In the genomic region with DNA sequence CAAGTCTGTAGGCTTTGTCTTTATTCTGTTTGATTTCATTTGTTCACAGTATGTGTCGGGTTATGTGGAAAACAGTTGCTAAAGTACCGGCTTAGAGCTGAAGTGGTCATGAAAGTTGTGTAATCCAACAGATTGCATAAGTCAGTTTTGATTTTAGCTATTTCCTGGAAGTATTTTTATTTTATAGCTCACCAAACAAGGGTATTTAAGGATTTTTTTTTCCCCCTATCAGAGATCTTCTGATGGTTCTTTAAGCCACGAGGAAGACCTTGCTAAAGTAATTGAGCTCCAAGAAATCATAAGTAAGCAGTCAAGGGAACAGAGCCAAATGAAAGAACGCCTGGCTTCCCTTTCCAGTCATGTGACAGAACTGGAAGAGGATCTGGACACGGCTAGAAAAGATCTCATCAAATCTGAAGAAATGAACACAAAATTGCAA, we compare ENCODE assay signal across 11 cellular contexts. TPM values are rescaled to one million over a fixed set of nuclear protein-coding genes. Genes with fewer than 3 reads are reported as not detected.
A peak's percentile ranks its signal among the peaks of the same experiment; 100 is the strongest.
DNase-seq lines count a peak whose midpoint lies in the region; ATAC-seq and TF ChIP-seq lines count a peak whose summit lies in the region.
"Had no signal": no experiment of that assay in that cellular context is flagged by ENCODE, and none has a peak within 500 bp of the region (broad histone marks: within the 10 kb centered on the region; RNA-seq: fewer than 3 reads in every experiment).

No MANE protein-coding gene starts in this region.

- H3K9me3 ChIP-seq in Peyer's patch (no peaks in the 10 kb centered on the region), heart left ventricle (no peaks in the 10 kb centered on the region), neuronal stem cell (replicated peaks in 1 of 2; ENCODE audit: control insufficient read depth in 2 of 2, insufficient read depth in 1 of 2, low read depth in 1 of 2, low read length in 2 of 2) (no peaks in the 10 kb centered on the region)

- POLR2A ChIA-PET in GM10248 (lab: Yijun Ruan, JAX): no interaction called here

- DNase-seq in AG09319 (ENCODE audit: extremely low read depth, low read depth) (peak; percentile 51), Peyer's patch (peak in 1 of 3 donors; percentile 12), heart left ventricle (peak in 1 of 5 donors; percentile 39), neuronal stem cell (ENCODE audit: low spot score) (no peak), NCI-H2029 (lab: John Stamatoyannopoulos, UW) (no peak), GM10248 (ENCODE audit: extremely low spot score) (no peak)
- DNase-seq: activated effector memory CD4-positive, alpha-beta T cell treated with anti-CD3 and anti-CD28 coated beads, Interleukin-2, amount 50 U/mL, for 16 hours; Calu3 had no signal

- no peak overlapping the region for H3K18ac ChIP-seq in neuronal stem cell (ENCODE audit: low read length)

- no peak overlapping the region for H2AFZ ChIP-seq in neuronal stem cell (ENCODE audit: low read length)

- H3K4me3 ChIP-seq in Peyer's patch (no peak overlapping the region), heart left ventricle (peak overlapping the region in 3 of 12 donors; percentile 5 to 25 (median 10)), rectal smooth muscle tissue (ENCODE audit: low read length) (no peak overlapping the region), neuronal stem cell (ENCODE audit: low read length in 2 of 2) (no peak overlapping the region)

- H2AK5ac ChIP-seq in neuronal stem cell (ENCODE audit: low read depth, low read length): no peak overlapping the region

- TF ChIP-seq CTCF in AG09319 (IDR thresholded peaks at IDR 0.05; ENCODE audit: low read depth, low read length): no peak
- TF ChIP-seq CTCF in Peyer's patch (IDR thresholded peaks at IDR 0.05): no peak
- no peak for TF ChIP-seq CTCF in heart left ventricle (IDR thresholded peaks at IDR 0.05)
- TF ChIP-seq CTCF in GM10248 (IDR thresholded peaks at IDR 0.05; ENCODE audit: control extremely low read depth, extremely low read depth, low read depth, missing control alignments): no peak

- peaks cover 3% of the 10 kb centered on the region for H3K79me1 ChIP-seq in neuronal stem cell (ENCODE audit: low read depth, low read length)

- no peak overlapping the region for H2BK12ac ChIP-seq in neuronal stem cell (ENCODE audit: low read length)

- no peak overlapping the region for H2BK15ac ChIP-seq in neuronal stem cell (ENCODE audit: low read length)

- H2BK120ac ChIP-seq in neuronal stem cell (ENCODE audit: low read depth, low read length): no peak overlapping the region

- H3K27me3 ChIP-seq in Peyer's patch: no peaks in the 10 kb centered on the region
- H3K27me3 ChIP-seq in heart left ventricle: no peaks in the 10 kb centered on the region
- H3K27me3 ChIP-seq in rectal smooth muscle tissue (ENCODE audit: control insufficient read depth, insufficient read depth, low read length): no peaks in the 10 kb centered on the region
- H3K27me3 ChIP-seq in neuronal stem cell (ENCODE audit: control insufficient read depth in 3 of 3, insufficient read depth in 3 of 3, low read depth in 1 of 3, low read length in 3 of 3): no peaks in the 10 kb centered on the region

- intact Hi-C loops in heart left ventricle (cut with DNase I): no loop called here

- H3K4me1 ChIP-seq in Peyer's patch: peaks cover 0 to 7% (median 0%) of the 10 kb centered on the region in 4 donors
- H3K4me1 ChIP-seq in heart left ventricle: peaks cover 0 to 50% (median 8%) of the 10 kb centered on the region in 12 donors
- H3K4me1 ChIP-seq in rectal smooth muscle tissue (ENCODE audit: control insufficient read depth, insufficient read depth, low read length): peaks cover 2% of the 10 kb centered on the region
- H3K4me1 ChIP-seq in neuronal stem cell (ENCODE audit: control insufficient read depth in 2 of 2, insufficient read depth in 1 of 2, low read depth in 1 of 2, low read length in 2 of 2): peaks cover 17 to 28% of the 10 kb centered on the region in 2 donors

- H2BK5ac ChIP-seq in neuronal stem cell (ENCODE audit: low read length): no peak overlapping the region

- H3K36me3 ChIP-seq in Peyer's patch: peaks cover 0 to 68% (median 0%) of the 10 kb centered on the region in 3 donors
- peaks cover 0 to 92% (median 69%) of the 10 kb centered on the region in 9 donors for H3K36me3 ChIP-seq in heart left ventricle
- peaks cover 8% of the 10 kb centered on the region for H3K36me3 ChIP-seq in rectal smooth muscle tissue (ENCODE audit: control insufficient read depth, insufficient read depth, low read length)
- H3K36me3 ChIP-seq in neuronal stem cell (replicated peaks in 1 of 2; ENCODE audit: control insufficient read depth in 2 of 2, insufficient read depth in 2 of 2, low read length in 2 of 2): peaks cover 10 to 67% of the 10 kb centered on the region in 2 donors

- no peak overlapping the region for H4K91ac ChIP-seq in neuronal stem cell (ENCODE audit: low read depth, low read length, poor library complexity)

- no peak overlapping the region for H4K8ac ChIP-seq in neuronal stem cell (ENCODE audit: low read depth, low read length)

- CTCF ChIA-PET in GM10248 (lab: Yijun Ruan, JAX): interaction anchor here (1.3 kb wide), 1 partner anchor 17 kb away, joined by 3 read pairs; no protein-coding TSS in a partner anchor

- ATAC-seq in heart left ventricle: peak; percentile 49 to 80 (median 62)
- ATAC-seq in GM21526 (IDR thresholded peaks at IDR 0.05; ENCODE audit: low FRiP score, unreplicated experiment): no peak

- H3K9ac ChIP-seq in rectal smooth muscle tissue (ENCODE audit: low read length): no peak overlapping the region
- H3K9ac ChIP-seq in neuronal stem cell (ENCODE audit: low read depth, low read length, poor library complexity): no peak overlapping the region

- H3K23ac ChIP-seq in neuronal stem cell (ENCODE audit: low read depth, low read length, poor library complexity): no peak overlapping the region

- WGBS in heart left ventricle, 4 donors: 37 to 47% (median 38%) methylated on average over 5 of the region's 5 CpGs
- WGBS in neuronal stem cell (ENCODE audit: extremely low coverage in 2 of 2, insufficient read length in 2 of 2, insufficient replicate concordance in 1 of 2), 2 donors: no CpG with 5 or more reads among the region's 5 CpGs

- no peak overlapping the region for H3K14ac ChIP-seq in neuronal stem cell (ENCODE audit: low read length)

- TF ChIP-seq POLR2A in Peyer's patch (IDR thresholded peaks at IDR 0.05): no peak
- TF ChIP-seq POLR2A in heart left ventricle (IDR thresholded peaks at IDR 0.05): no peak

- no peak overlapping the region for H3K4me2 ChIP-seq in neuronal stem cell (ENCODE audit: insufficient read depth, low read length, poor library complexity, severe bottlenecking)

- no peak overlapping the region for H3K4ac ChIP-seq in neuronal stem cell (ENCODE audit: low read length)

- peak overlapping the region in 3 of 4 donors; percentile 40 to 57 (median 48) for H3K27ac ChIP-seq in Peyer's patch
- peak overlapping the region in 10 of 12 donors; percentile 1 to 90 (median 40) for H3K27ac ChIP-seq in heart left ventricle
- peak overlapping the region; percentile 15 for H3K27ac ChIP-seq in rectal smooth muscle tissue (ENCODE audit: low read depth, low read length)
- no peak overlapping the region for H3K27ac ChIP-seq in neuronal stem cell (replicated peaks; ENCODE audit: low read length)
- H3K27ac ChIP-seq: epithelial cell of prostate had no signal

RNA-seq across cellular contexts. Expression of gene PPFIA1, which starts 55.9 kb away (rescaled TPM):
- total RNA-seq in Peyer's patch (100 to 1,000 TPM in 1 of 4 donors, 10 to 100 TPM in 3; 45.5 to 111 (median 71.4) TPM), heart left ventricle (10 to 100 TPM; 32.2 to 53.1 (median 40.7) TPM)
- polyA plus RNA-seq in heart left ventricle: 10 to 100 TPM; 15.8 to 28.0 TPM
- 27.6 TPM for polyA plus RNA-seq in neuronal stem cell (2013, experiment 1 of 2)
- polyA plus RNA-seq in neuronal stem cell (2013, experiment 2 of 2): 28.2 TPM
